Comparison of ENCODE assay signal across 13 cellular contexts in genomic region chr9:78775889-78776288, GRCh38.
DNase-seq lines count a peak whose midpoint lies in the region; ATAC-seq and TF ChIP-seq lines count a peak whose summit lies in the region.
"Had no signal": no experiment of that assay in that cellular context is flagged by ENCODE, and none has a peak within 500 bp of the region (broad histone marks: within the 10 kb centered on the region; RNA-seq: fewer than 3 reads in every experiment).

No MANE protein-coding gene starts in this region.

- H3K27ac Mint-ChIP-seq in memory B cell: no peak overlapping the region

- peak overlapping the region; percentile 44 for H3K27ac ChIP-seq in DOHH2 (ENCODE audit: low read depth, low read length)
- H3K27ac ChIP-seq in SU-DHL-6 (ENCODE audit: low read depth, low read length): peak overlapping the region; percentile 43

- H3K4me3 ChIP-seq in DOHH2 (ENCODE audit: low read length) (peak overlapping the region; percentile 42), SU-DHL-6 (ENCODE audit: insufficient read depth, low read length, poor library complexity, severe bottlenecking) (peak overlapping the region; percentile 21)

- peak; percentile 44 for DNase-seq in NAMALWA (ENCODE audit: low spot score)
- no peak for DNase-seq in memory B cell (ENCODE audit: low spot score in 2 of 2)
- DNase-seq in D341Med (ENCODE audit: low spot score): no peak
- DNase-seq in NCI-H1694 (lab: John Stamatoyannopoulos, UW): no peak
- DNase-seq: Caco-2, NCI-H1105 treated with DMSO at 0.1 percent for 48 hours, NCI-H2227 treated with DMSO at 0.1 percent for 48 hours, NCI-H526, Right ventricle myocardium superior had no signal

- H3K27me3 ChIP-seq in DOHH2 (ENCODE audit: control insufficient read depth, low read length) (no peaks in the 10 kb centered on the region), SU-DHL-6 (ENCODE audit: low read length) (no peaks in the 10 kb centered on the region)

- no peaks in the 10 kb centered on the region for H4K20me1 ChIP-seq in DOHH2 (ENCODE audit: control insufficient read depth, insufficient read depth, low read depth, low read length)
- no peaks in the 10 kb centered on the region for H4K20me1 ChIP-seq in SU-DHL-6 (ENCODE audit: low read depth, low read length)

- H3K9me3 Mint-ChIP-seq in memory B cell: no peaks in the 10 kb centered on the region

- H3K4me1 ChIP-seq in DOHH2 (ENCODE audit: control insufficient read depth, low read length): peaks cover 35% of the 10 kb centered on the region
- H3K4me1 ChIP-seq: Caco-2 had no signal

- ATAC-seq in memory B cell (ENCODE audit: low read depth): peak; percentile 21
- no peak for ATAC-seq in HG02610 (IDR thresholded peaks at IDR 0.05; ENCODE audit: unreplicated experiment)
- ATAC-seq: Panc1 had no signal

- H3K79me2 ChIP-seq in DOHH2 (ENCODE audit: control insufficient read depth, low read length) (no peaks in the 10 kb centered on the region), SU-DHL-6 (ENCODE audit: insufficient read depth, low read length) (no peaks in the 10 kb centered on the region)

- peaks cover 18% of the 10 kb centered on the region for H3K4me1 Mint-ChIP-seq in memory B cell

- no peaks in the 10 kb centered on the region for H3F3A ChIP-seq in DOHH2 (ENCODE audit: control insufficient read depth, insufficient read depth)
- no peaks in the 10 kb centered on the region for H3F3A ChIP-seq in SU-DHL-6 (ENCODE audit: insufficient read depth)

- peak overlapping the region; percentile 80 for H2AFZ ChIP-seq in SU-DHL-6 (ENCODE audit: low read depth, low read length, severe bottlenecking)

- H3K36me3 ChIP-seq in DOHH2 (ENCODE audit: control insufficient read depth, low read length) (no peaks in the 10 kb centered on the region), SU-DHL-6 (ENCODE audit: low read length) (no peaks in the 10 kb centered on the region)

- peak overlapping the region; percentile 30 for H3K4me3 Mint-ChIP-seq in memory B cell

- H3K27me3 Mint-ChIP-seq in memory B cell: no peaks in the 10 kb centered on the region

- peak overlapping the region; percentile 60 for H3K4me2 ChIP-seq in DOHH2 (ENCODE audit: low read length)
- H3K4me2 ChIP-seq in SU-DHL-6 (ENCODE audit: low read depth, low read length, poor library complexity, severe bottlenecking): peak overlapping the region; percentile 56

- peak overlapping the region; percentile 15 for H3K9ac ChIP-seq in SU-DHL-6 (ENCODE audit: low read length)

- H3K9me2 ChIP-seq in DOHH2 (replicated peaks; ENCODE audit: control insufficient read depth, low read length) (no peaks in the 10 kb centered on the region), SU-DHL-6 (replicated peaks; ENCODE audit: insufficient read depth, low read length) (no peaks in the 10 kb centered on the region)

- H3K9me3 ChIP-seq in DOHH2 (ENCODE audit: control insufficient read depth, insufficient read depth, low read length): no peaks in the 10 kb centered on the region
- no peaks in the 10 kb centered on the region for H3K9me3 ChIP-seq in SU-DHL-6 (ENCODE audit: insufficient read depth, low read length)
- H3K9me3 ChIP-seq: Caco-2 had no signal

- TF ChIP-seq CTCF in DOHH2 (IDR thresholded peaks at IDR 0.05; ENCODE audit: low read depth, low read length, poor library complexity, severe bottlenecking) (no peak), SU-DHL-6 (IDR thresholded peaks at IDR 0.05; ENCODE audit: insufficient read depth, low read length, poor library complexity, severe bottlenecking) (no peak)

- no peaks in the 10 kb centered on the region for H3K36me3 Mint-ChIP-seq in memory B cell
